In genomic region chr9:121296213-121297127, GRCh38 we compare ENCODE assay signal across 16 cellular contexts. TPM values are rescaled to one million over a fixed set of nuclear protein-coding genes. Genes with fewer than 3 reads are reported as not detected.
DNase-seq lines count a peak whose midpoint lies in the region; ATAC-seq, FAIRE-seq and TF ChIP-seq lines count a peak whose summit lies in the region.
"Had no signal": no experiment of that assay in that cellular context is flagged by ENCODE, and none has a peak within 500 bp of the region (broad histone marks: within the 10 kb centered on the region; RNA-seq: fewer than 3 reads in every experiment).

No MANE protein-coding gene starts in this region.

- no TSS peak for BruUV-seq in K562 (replicated peaks; lab: Mats Ljungman, UMichigan)

- H3K27me3 ChIP-seq in K562 (ENCODE audit: control insufficient read depth in 2 of 2, insufficient read depth in 2 of 2, low read length in 2 of 2) (no peaks in the 10 kb centered on the region), left ventricle myocardium inferior (ENCODE audit: low read depth) (no peaks in the 10 kb centered on the region), neutrophil (no peaks in the 10 kb centered on the region), thyroid gland (no peaks in the 10 kb centered on the region)
- H3K27me3 ChIP-seq: foreskin keratinocyte had no signal

- no peaks in the 10 kb centered on the region for H3K36me3 ChIP-seq in K562 (ENCODE audit: control insufficient read depth, insufficient read depth, low read length)
- H3K36me3 ChIP-seq in left ventricle myocardium inferior = no peaks in the 10 kb centered on the region
- peaks cover 31% of the 10 kb centered on the region for H3K36me3 ChIP-seq in neutrophil
- H3K36me3 ChIP-seq in thyroid gland = no peaks in the 10 kb centered on the region

- in situ Hi-C loops in K562 (cut with MboI) = no loop called here

- intact Hi-C loops in K562 (cut with micrococcal nuclease) = no loop called here
- intact Hi-C loops in left ventricle myocardium inferior (cut with micrococcal nuclease) = no loop called here
- intact Hi-C loops in thyroid gland (cut with DNase I) = no loop called here

- POLR2A ChIA-PET in K562 (lab: Yijun Ruan, JAX) = no interaction called here
- POLR2A ChIA-PET in naive thymus-derived CD8-positive, alpha-beta T cell (lab: Charles Lee) = no interaction called here

- H3K9me3 Mint-ChIP-seq in naive thymus-derived CD8-positive, alpha-beta T cell = no peaks in the 10 kb centered on the region

- TF ChIP-seq POLR2A in K562 (conservative IDR thresholded peaks at IDR 0.05) (no peak), thyroid gland (IDR thresholded peaks at IDR 0.05) (no peak)

- no peak overlapping the region for H2AFZ ChIP-seq in K562 (ENCODE audit: low read depth, low read length)

- H3K79me2 ChIP-seq in K562 (ENCODE audit: control insufficient read depth, insufficient read depth, low read length) = no peaks in the 10 kb centered on the region

- no peak for FAIRE-seq in K562 (lab: Jason Lieb, UNC)

- ATAC-seq in K562 (no peak), GM19397 (IDR thresholded peaks at IDR 0.05; ENCODE audit: unreplicated experiment) (no peak)
- no peak for ATAC-seq in naive thymus-derived CD8-positive, alpha-beta T cell
- ATAC-seq: foreskin keratinocyte had no signal

- H3K4me3 ChIP-seq in K562 = no peak overlapping the region
- peak overlapping the region; percentile 39 for H3K4me3 ChIP-seq in left ventricle myocardium inferior
- H3K4me3 ChIP-seq in neutrophil (ENCODE audit: low read depth in 1 of 2, low read length in 1 of 2) = no peak overlapping the region
- H3K4me3 ChIP-seq in thyroid gland (replicated peaks in 1 of 3) = no peak overlapping the region

- no peak for TF ChIP-seq EP300 in K562 (IDR thresholded peaks at IDR 0.05; ENCODE audit: low read length)

- TF ChIP-seq RAD21 in K562 (CRISPR knock-in tag; conservative IDR thresholded peaks at IDR 0.05 in 1 of 2, IDR thresholded peaks at IDR 0.05 in 1 of 2) = no peak

- no peak overlapping the region for H3K27ac Mint-ChIP-seq in naive thymus-derived CD8-positive, alpha-beta T cell

- 46% methylated on average over 7 of the region's 7 CpGs for WGBS in K562 (ENCODE audit: insufficient coverage, low coverage, missing lambda C conversion rate)
- 82 to 84% methylated on average over 3 to 6 of the region's 7 CpGs for WGBS in thyroid gland, 2 donors

- H3K9ac ChIP-seq in K562 (ENCODE audit: insufficient read depth in 1 of 2, low read depth in 2 of 2, low read length in 2 of 2) = peak overlapping the region in 1 of 2 experiments; percentile 68; a peak in 2 of 4 replicates

- no peaks in the 10 kb centered on the region for H4K20me1 ChIP-seq in K562 (replicated peaks; ENCODE audit: control insufficient read depth, insufficient read depth, low read length)

- peaks cover 5 to 14% (median 8%) of the 10 kb centered on the region in 5 donors for H3K27me3 Mint-ChIP-seq in naive thymus-derived CD8-positive, alpha-beta T cell

- TF ChIP-seq CTCF in K562 (IDR thresholded peaks at IDR 0.05 in 2 of 3, conservative IDR thresholded peaks at IDR 0.05 in 1 of 3; ENCODE audit: insufficient read depth in 2 of 3, low read depth in 1 of 3, low read length in 3 of 3) (no peak), left ventricle myocardium inferior (IDR thresholded peaks at IDR 0.05; ENCODE audit: borderline replicate concordance) (no peak), neutrophil (IDR thresholded peaks at IDR 0.05) (no peak), thyroid gland (IDR thresholded peaks at IDR 0.05) (no peak)

- H3K9me3 ChIP-seq in K562 (replicated peaks; ENCODE audit: control insufficient read depth, insufficient read depth, low read depth, low read length) = no peaks in the 10 kb centered on the region
- no peaks in the 10 kb centered on the region for H3K9me3 ChIP-seq in left ventricle myocardium inferior (replicated peaks)
- H3K9me3 ChIP-seq in neutrophil = no peaks in the 10 kb centered on the region
- H3K9me3 ChIP-seq in thyroid gland = no peaks in the 10 kb centered on the region

- H3K4me3 Mint-ChIP-seq in naive thymus-derived CD8-positive, alpha-beta T cell = no peak overlapping the region

- H3K9me1 ChIP-seq in K562 (ENCODE audit: control insufficient read depth, insufficient read depth, low read length) = no peaks in the 10 kb centered on the region

- no peaks in the 10 kb centered on the region for H3K36me3 Mint-ChIP-seq in naive thymus-derived CD8-positive, alpha-beta T cell

- H3K4me1 Mint-ChIP-seq in naive thymus-derived CD8-positive, alpha-beta T cell = peaks cover 7 to 22% (median 20%) of the 10 kb centered on the region in 4 donors

- DNase-seq in K562 (ENCODE audit: extremely low read depth in 1 of 4, low spot score in 3 of 4) = no peak
- no peak for DNase-seq in left ventricle myocardium inferior
- DNase-seq in thyroid gland = no peak
- DNase-seq in naive thymus-derived CD8-positive, alpha-beta T cell = no peak
- no peak for DNase-seq in NCI-H510A treated with DMSO at 0.1 percent for 48 hours (lab: John Stamatoyannopoulos, UW)
- DNase-seq in putamen (ENCODE audit: low spot score) = no peak
- DNase-seq: activated CD4-positive, alpha-beta T cell treated with anti-CD3 and anti-CD28 coated beads for 48 hours; activated T-cell treated with anti-CD3 and anti-CD28 coated beads, Interleukin-2, amount 50 U/mL, for 48 hours; effector CD8-positive, alpha-beta T cell; foreskin keratinocyte; islet precursor cell; NCI-H1417; NCI-H510A; T-helper 1 cell had no signal

- no peak overlapping the region for H3K4me2 ChIP-seq in K562 (ENCODE audit: insufficient read depth, low read length)

- H3K4me1 ChIP-seq in K562 (replicated peaks in 1 of 2; ENCODE audit: control insufficient read depth in 2 of 2, insufficient read depth in 2 of 2, low read length in 2 of 2) (peaks cover 6 to 25% of the 10 kb centered on the region in 2 experiments; a peak in 4 of 5 replicates), left ventricle myocardium inferior (peaks cover 96% of the 10 kb centered on the region), neutrophil (ENCODE audit: control insufficient read depth in 1 of 2, insufficient read depth in 1 of 2, low read depth in 1 of 2, low read length in 1 of 2) (peaks cover 40 to 52% of the 10 kb centered on the region in 2 experiments), thyroid gland (peaks cover 38 to 76% of the 10 kb centered on the region in 2 donors)

- CTCF ChIA-PET in K562 (lab: Yijun Ruan, JAX; ENCODE audit: low intra/inter-chr PET ratio) = no interaction called here

- H3K27ac ChIP-seq in K562 (ENCODE audit: extremely low read depth, low read depth, low read length) (no peak overlapping the region), left ventricle myocardium inferior (replicated peaks) (peak overlapping the region; percentile 98), neutrophil (peak overlapping the region; percentile 66), thyroid gland (peak overlapping the region; percentile 94 to 98 (median 98))
- H3K27ac ChIP-seq: foreskin keratinocyte had no signal

TF ChIP-seq in K562, 482 proteins besides CTCF, POLR2A, EP300 and RAD21 (continues in another document):
- TF ChIP-seq RCOR1 (IDR thresholded peaks at IDR 0.05; ENCODE audit: borderline replicate concordance in 1 of 2, low read depth in 2 of 2, low read length in 2 of 2) = peak in 1 of 2 experiments; percentile 36; a peak in 1 of 4 replicates
- peak; percentile 84 for TF ChIP-seq BCOR (IDR thresholded peaks at IDR 0.05)
- TF ChIP-seq HDAC2 (IDR thresholded peaks at IDR 0.05) = peak; percentile 65; the same call in 1 of the 2 replicates
- TF ChIP-seq TBL1XR1 (IDR thresholded peaks at IDR 0.05; ENCODE audit: low read length in 2 of 2) = no peak
- peak; percentile 85 for TF ChIP-seq ESRRA (IDR thresholded peaks at IDR 0.05; ENCODE audit: borderline replicate concordance, low read depth)
- no peak for TF ChIP-seq ARID1B (IDR thresholded peaks at IDR 0.05)
- peak; percentile 35 to 74 for TF ChIP-seq KDM1A (IDR thresholded peaks at IDR 0.05)
- no peak for TF ChIP-seq ZSCAN32 (CRISPR knock-in tag; IDR thresholded peaks at IDR 0.05)
- TF ChIP-seq SLC30A9 (CRISPR knock-in tag; IDR thresholded peaks at IDR 0.05) = no peak
- TF ChIP-seq CEBPG (CRISPR knock-in tag; IDR thresholded peaks at IDR 0.05) = no peak
- TF ChIP-seq CEBPG (tag; conservative IDR thresholded peaks at IDR 0.05 in 1 of 2, IDR thresholded peaks at IDR 0.05 in 1 of 2) = no peak

RNA-seq across cellular contexts. Expression of gene GSN, which starts 28.5 kb away (rescaled TPM):
- total RNA-seq in K562 (2011; cell fraction: chromatin; rRNA removed; ENCODE audit: low replicate concordance) = 15.3 and 27.0 TPM in 2 replicates
- 9.9 and 11.0 TPM in 2 replicates for total RNA-seq in K562 (2011; cell fraction: nucleolus; rRNA removed)
- total RNA-seq in K562 (2011; cell fraction: nucleoplasm; rRNA removed) = 8.1 and 9.2 TPM in 2 replicates
- total RNA-seq in K562 (2014; rRNA removed) (8.2 and 10.8 TPM in 2 replicates), K562 (2014; rRNA removed; fragmentation: Illumina TruSeq; extraction: Trizol) (3.3 and 3.5 TPM in 2 replicates), K562 (2015; rRNA removed; fragmentation: Illumina TruSeq; extraction: Trizol) (12.3 and 12.4 TPM in 2 replicates), K562 (2021) (9.0 and 9.6 TPM in 2 replicates), left ventricle myocardium inferior (758 TPM), thyroid gland (1,000 to 10,000 TPM; 1,151 to 1,624 (median 1,443) TPM)
- polyA plus RNA-seq in K562 (2011; rRNA removed) (16.6 and 24.2 TPM in 2 replicates), K562 (2014; fragmentation: Illumina TruSeq; extraction: Trizol) (5.2 and 7.4 TPM in 2 replicates), K562 (2014; fragmentation: Nextera tagmentation; extraction: Ambion mirVana) (under 1 TPM; 0.39 to 0.41 TPM), K562 (2014; rRNA removed) (7.5 and 11.2 TPM in 2 replicates)
- polyA plus RNA-seq in K562 (2011; cell fraction: cytosol; rRNA removed) = 27.5 and 34.5 TPM in 2 replicates
- 15.8 and 17.0 TPM in 2 replicates for polyA plus RNA-seq in K562 (2011; cell fraction: nucleus; rRNA removed)
- 11.2 and 34.5 TPM in 2 replicates for polyA plus RNA-seq in K562 (2012)
- polyA minus RNA-seq in K562 (2011; rRNA and poly(A)+ RNA removed) = 23.7 and 31.3 TPM in 2 replicates
- polyA minus RNA-seq in K562 (2011; cell fraction: cytosol; rRNA and poly(A)+ RNA removed) = 24.8 and 27.9 TPM in 2 replicates
- 6.2 and 9.0 TPM in 2 replicates for polyA minus RNA-seq in K562 (2011; cell fraction: nucleus; rRNA and poly(A)+ RNA removed)
- 1 to 10 TPM; 7.0 to 7.9 TPM for total RNA-seq in naive thymus-derived CD8-positive, alpha-beta T cell
- 1 to 10 TPM; 2.0 to 3.3 (median 3.0) TPM for polyA plus RNA-seq in naive thymus-derived CD8-positive, alpha-beta T cell

Comparison
In these comparisons a context has a peak if more than half of its experiments do, and no peak if none do; other contexts are left out.
1. RNA of gene GSN, which starts 28.5 kb away (total RNA-seq): 1,151 to 1,624 TPM in thyroid gland and 758 TPM in left ventricle myocardium inferior (single experiment); 3.3 to 27.0 TPM in K562 and 7.0 to 7.9 TPM in naive thymus-derived CD8-positive, alpha-beta T cell; every median in the first group is over 10 times any median in the second.